16 cellular contexts compared by ENCODE assay signal in the genomic region with DNA sequence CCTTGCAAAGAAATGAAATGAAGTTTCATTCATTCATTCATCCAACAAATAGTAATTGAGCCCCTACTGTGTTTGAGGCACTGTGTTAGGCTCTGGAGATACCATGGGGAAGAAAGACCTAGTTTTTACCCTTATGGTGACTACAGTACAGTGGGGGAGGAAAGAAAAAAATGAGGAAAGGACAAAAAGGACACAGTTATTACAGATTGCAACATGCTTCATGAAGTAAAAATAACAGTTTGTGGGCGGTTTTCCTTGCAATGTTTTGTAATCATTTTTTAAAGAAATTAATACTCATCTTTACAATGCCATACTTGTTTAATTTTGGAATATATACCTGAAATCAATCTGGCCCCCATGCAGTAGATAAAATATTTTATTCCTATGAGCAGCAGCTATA.
DNase-seq lines count a peak whose midpoint lies in the region; ATAC-seq and TF ChIP-seq lines count a peak whose summit lies in the region.
"Had no signal": no experiment of that assay in that cellular context is flagged by ENCODE, and none has a peak within 500 bp of the region (broad histone marks: within the 10 kb centered on the region; RNA-seq: fewer than 3 reads in every experiment).

No MANE protein-coding gene starts in this region.

- H3K4me1 ChIP-seq in left ventricle myocardium inferior: peaks cover 4% of the 10 kb centered on the region
- no peaks in the 10 kb centered on the region for H3K4me1 ChIP-seq in esophagus muscularis mucosa

- 74% methylated on average over 1 of the region's 1 CpG for WGBS in esophagus muscularis mucosa

- no peaks in the 10 kb centered on the region for H3K27me3 ChIP-seq in left ventricle myocardium inferior (ENCODE audit: low read depth)
- H3K27me3 ChIP-seq in esophagus muscularis mucosa: no peaks in the 10 kb centered on the region

- TF ChIP-seq POLR2A in esophagus muscularis mucosa (IDR thresholded peaks at IDR 0.05; ENCODE audit: low read depth): no peak

- H3K27ac ChIP-seq in left ventricle myocardium inferior (replicated peaks) (peak overlapping the region; percentile 85), coronary artery (no peak overlapping the region), esophagus muscularis mucosa (replicated peaks in 1 of 4) (peak overlapping the region in 1 of 4 donors; percentile 13)

- H3K9me3 ChIP-seq in left ventricle myocardium inferior (replicated peaks): no peaks in the 10 kb centered on the region
- no peaks in the 10 kb centered on the region for H3K9me3 ChIP-seq in esophagus muscularis mucosa

- TF ChIP-seq CTCF in left ventricle myocardium inferior (IDR thresholded peaks at IDR 0.05; ENCODE audit: borderline replicate concordance) (no peak), fibroblast of mammary gland (conservative IDR thresholded peaks at IDR 0.05; ENCODE audit: control insufficient read depth, insufficient read depth, low read depth, low read length) (no peak), GM13977 (IDR thresholded peaks at IDR 0.05; ENCODE audit: extremely low read depth, insufficient read depth, missing control alignments) (no peak), coronary artery (IDR thresholded peaks at IDR 0.05) (no peak), esophagus muscularis mucosa (IDR thresholded peaks at IDR 0.05) (no peak)

- H3K4me3 ChIP-seq in left ventricle myocardium inferior (no peak overlapping the region), fibroblast of mammary gland (ENCODE audit: control insufficient read depth, low read depth, low read length) (no peak overlapping the region), coronary artery (no peak overlapping the region), esophagus muscularis mucosa (no peak overlapping the region)
- H3K4me3 ChIP-seq: GM12878, K562 had no signal

- intact Hi-C loops in left ventricle myocardium inferior (cut with micrococcal nuclease) (no loop called here), left ventricle myocardium superior (cut with micrococcal nuclease) (no loop called here), esophagus muscularis mucosa (cut with DNase I) (no loop called here)

- ATAC-seq in left ventricle myocardium superior: no peak
- no peak for ATAC-seq in HG02870 (IDR thresholded peaks at IDR 0.05; ENCODE audit: unreplicated experiment)
- ATAC-seq: GM12878, K562 had no signal

- DNase-seq in left ventricle myocardium inferior (no peak), left ventricle myocardium superior (no peak), SKM-1 (lab: John Stamatoyannopoulos, UW; ENCODE audit: unreplicated experiment) (peak; percentile 16), fibroblast of mammary gland (ENCODE audit: low read depth) (peak; percentile 40), GM13977 (ENCODE audit: low spot score) (no peak), coronary artery (ENCODE audit: low spot score) (no peak), esophagus muscularis mucosa (ENCODE audit: extremely low spot score) (no peak)
- DNase-seq: Calu3, NCI-H1417, NCI-H1930, NCI-H510A, NCI-H82, RPMI8226 had no signal

- H3K36me3 ChIP-seq in left ventricle myocardium inferior (no peaks in the 10 kb centered on the region), esophagus muscularis mucosa (no peaks in the 10 kb centered on the region)

- in situ Hi-C loops in GM13977 (cut with MboI; ENCODE audit: low pct_unique_long_range_greater_than_20kb, low sequenced_read_pairs, unreplicated experiment): no loop called here

- TF ChIP-seq EP300 in esophagus muscularis mucosa (IDR thresholded peaks at IDR 0.05): no peak

Comparison
In these comparisons a context has a peak if more than half of its experiments do, and no peak if none do; other contexts are left out.
1. DNase-seq: peak in SKM-1 (single experiment) and fibroblast of mammary gland (single experiment); none in left ventricle myocardium inferior (single experiment), left ventricle myocardium superior (single experiment), GM13977 (single experiment), coronary artery (single experiment) and esophagus muscularis mucosa (single experiment).